23 cellular contexts compared by ENCODE assay signal in genomic region chr10:124977648-124978375, GRCh38. TPM values are rescaled to one million over a fixed set of nuclear protein-coding genes. Genes with fewer than 3 reads are reported as not detected.
A peak's percentile ranks its signal among the peaks of the same experiment; 100 is the strongest.
DNase-seq lines count a peak whose midpoint lies in the region; ATAC-seq, FAIRE-seq and TF ChIP-seq lines count a peak whose summit lies in the region.
"Had no signal": no experiment of that assay in that cellular context is flagged by ENCODE, and none has a peak within 500 bp of the region (broad histone marks: within the 10 kb centered on the region; RNA-seq: fewer than 3 reads in every experiment).

No MANE protein-coding gene starts in this region.

- TF ChIP-seq RAD21 in A549 (conservative IDR thresholded peaks at IDR 0.05 in 1 of 2, IDR thresholded peaks at IDR 0.05 in 1 of 2), result no peak

- H3K4me1 Mint-ChIP-seq in HFFc6 (ENCODE audit: low read depth), result peaks cover 10% of the 10 kb centered on the region
- H3K4me1 Mint-ChIP-seq in naive thymus-derived CD4-positive, alpha-beta T cell, result peaks cover 8 to 35% (median 20%) of the 10 kb centered on the region in 7 donors
- peaks cover 24% of the 10 kb centered on the region for H3K4me1 Mint-ChIP-seq in activated CD8-positive, alpha-beta T cell treated with anti-CD3 and anti-CD28 coated beads for 36 hours (ENCODE audit: low read depth)

- H3K4me3 Mint-ChIP-seq in HFFc6, result no peak overlapping the region
- no peak overlapping the region for H3K4me3 Mint-ChIP-seq in naive thymus-derived CD4-positive, alpha-beta T cell
- no peak overlapping the region for H3K4me3 Mint-ChIP-seq in activated CD8-positive, alpha-beta T cell treated with anti-CD3 and anti-CD28 coated beads for 36 hours
- H3K4me3 Mint-ChIP-seq: activated naive CD4-positive, alpha-beta T cell treated with anti-CD3 and anti-CD28 coated beads, Interleukin-2, amount 50 U/mL, for 24 hours had no signal

- no peaks in the 10 kb centered on the region for H3K9me3 Mint-ChIP-seq in HFFc6
- H3K9me3 Mint-ChIP-seq in naive thymus-derived CD4-positive, alpha-beta T cell, result no peaks in the 10 kb centered on the region
- no peaks in the 10 kb centered on the region for H3K9me3 Mint-ChIP-seq in activated CD8-positive, alpha-beta T cell treated with anti-CD3 and anti-CD28 coated beads for 36 hours
- H3K9me3 Mint-ChIP-seq: activated naive CD4-positive, alpha-beta T cell treated with anti-CD3 and anti-CD28 coated beads, Interleukin-2, amount 50 U/mL, for 24 hours had no signal

- no peaks in the 10 kb centered on the region for H3K9me3 ChIP-seq in A549
- H3K9me3 ChIP-seq in naive thymus-derived CD4-positive, alpha-beta T cell (ENCODE audit: control insufficient read depth in 2 of 3, low read length in 3 of 3), result no peaks in the 10 kb centered on the region

- CTCF ChIA-PET in A549 (lab: Yijun Ruan, JAX), result interaction anchor here (1.1 to 1.2 kb wide), 2 partner anchors 47 to 96 kb away, joined by 3 to 4 read pairs; no protein-coding TSS in a partner anchor
- CTCF ChIA-PET in naive thymus-derived CD4-positive, alpha-beta T cell (lab: Charles Lee), result interaction anchor here (0.6 kb wide), 2 partner anchors 11 to 137 kb away, joined by 3 to 4 read pairs; no protein-coding TSS in a partner anchor
- CTCF ChIA-PET in activated CD8-positive, alpha-beta T cell treated with anti-CD3 and anti-CD28 coated beads for 36 hours (lab: Charles Lee), result interaction anchor here (1.2 to 2.3 kb wide), 2 partner anchors 14 to 15 kb away, joined by 3 to 7 read pairs; no protein-coding TSS in a partner anchor

- H3K27me3 Mint-ChIP-seq in HFFc6 (ENCODE audit: insufficient read depth), result no peaks in the 10 kb centered on the region; the same call in 1 of the 2 replicates
- no peaks in the 10 kb centered on the region for H3K27me3 Mint-ChIP-seq in naive thymus-derived CD4-positive, alpha-beta T cell
- H3K27me3 Mint-ChIP-seq in activated CD8-positive, alpha-beta T cell treated with anti-CD3 and anti-CD28 coated beads for 36 hours, result no peaks in the 10 kb centered on the region
- H3K27me3 Mint-ChIP-seq: activated naive CD4-positive, alpha-beta T cell treated with anti-CD3 and anti-CD28 coated beads, Interleukin-2, amount 50 U/mL, for 24 hours had no signal

- TF ChIP-seq CTCF in A549 (IDR thresholded peaks at IDR 0.05) (no peak), HFFc6 (IDR thresholded peaks at IDR 0.05) (no peak)
- no peak for TF ChIP-seq CTCF in activated CD8-positive, alpha-beta T cell treated with anti-CD3 and anti-CD28 coated beads for 36 hours (IDR thresholded peaks at IDR 0.05)

- H3K27ac Mint-ChIP-seq in HFFc6, result peak overlapping the region; percentile 15; the same call in 1 of the 2 replicates
- H3K27ac Mint-ChIP-seq in naive thymus-derived CD4-positive, alpha-beta T cell, result peak overlapping the region in 6 of 9 donors; percentile 0 to 56 (median 26)
- no peak overlapping the region for H3K27ac Mint-ChIP-seq in activated CD8-positive, alpha-beta T cell treated with anti-CD3 and anti-CD28 coated beads for 36 hours
- H3K27ac Mint-ChIP-seq: activated naive CD4-positive, alpha-beta T cell treated with anti-CD3 and anti-CD28 coated beads, Interleukin-2, amount 50 U/mL, for 24 hours had no signal

- H3K27ac ChIP-seq in A549, result no peak overlapping the region
- H3K27ac ChIP-seq in naive thymus-derived CD4-positive, alpha-beta T cell (ENCODE audit: low read depth, low read length), result no peak overlapping the region
- H3K27ac ChIP-seq: HL-60 had no signal

- TF ChIP-seq EP300 in A549 (IDR thresholded peaks at IDR 0.05), result no peak

- no peak for FAIRE-seq in A549 (lab: Jason Lieb, UNC)
- FAIRE-seq: endometrium, frontal cortex, GM18507, small intestine, urothelium cell line had no signal

- no peak for DNase-seq in A549 (ENCODE audit: low read depth in 1 of 2, low spot score in 1 of 2)
- DNase-seq in HFFc6, result no peak
- DNase-seq in cerebellum (ENCODE audit: low spot score), result peak; percentile 42
- no peak for DNase-seq in naive thymus-derived CD4-positive, alpha-beta T cell
- DNase-seq in NCI-H187 treated with DMSO at 0.1 percent for 48 hours (lab: John Stamatoyannopoulos, UW), result no peak
- DNase-seq in activated CD8-positive, alpha-beta T cell treated with anti-CD3 and anti-CD28 coated beads for 36 hours, result no peak
- DNase-seq: KG1; mesendoderm; NCI-H1105 treated with DMSO at 0.1 percent for 48 hours; NCI-H2171; NK-92 treated with Interleukin-12 subunit alpha and Interleukin-12 subunit beta, amount 100 ng/mL, for 24 hours; small intestine; stimulated activated naive CD4-positive, alpha-beta T cell treated with Interleukin-2 at 50 U/mL for 16 hours; T-helper 2 cell had no signal

- H3K36me3 Mint-ChIP-seq in HFFc6 (ENCODE audit: low read depth), result peaks cover 19% of the 10 kb centered on the region
- peaks cover 10 to 42% (median 28%) of the 10 kb centered on the region in 5 donors for H3K36me3 Mint-ChIP-seq in naive thymus-derived CD4-positive, alpha-beta T cell
- peaks cover 20% of the 10 kb centered on the region for H3K36me3 Mint-ChIP-seq in activated CD8-positive, alpha-beta T cell treated with anti-CD3 and anti-CD28 coated beads for 36 hours (ENCODE audit: low read depth)

- 82% methylated on average over 4 of the region's 4 CpGs for WGBS in A549 (ENCODE audit: missing lambda C conversion rate)

- peaks cover 0 to 35% (median 4%) of the 10 kb centered on the region in 3 experiments for H3K36me3 ChIP-seq in naive thymus-derived CD4-positive, alpha-beta T cell (ENCODE audit: control insufficient read depth in 2 of 3, insufficient read depth in 3 of 3, low read length in 3 of 3)

- H3K27me3 ChIP-seq in naive thymus-derived CD4-positive, alpha-beta T cell (ENCODE audit: control insufficient read depth in 2 of 2, insufficient read depth in 2 of 2, low read length in 2 of 2), result no peaks in the 10 kb centered on the region

- POLR2A ChIA-PET in A549 (lab: Yijun Ruan, JAX), result no interaction called here
- POLR2A ChIA-PET in naive thymus-derived CD4-positive, alpha-beta T cell (lab: Charles Lee), result no interaction called here
- POLR2A ChIA-PET in activated CD8-positive, alpha-beta T cell treated with anti-CD3 and anti-CD28 coated beads for 36 hours (lab: Charles Lee), result no interaction called here

- intact Hi-C loops in naive thymus-derived CD4-positive, alpha-beta T cell (cut with micrococcal nuclease), result no loop called here
- intact Hi-C loops in activated CD8-positive, alpha-beta T cell treated with anti-CD3 and anti-CD28 coated beads for 36 hours (cut with micrococcal nuclease), result no loop called here

- no peak overlapping the region for H3K4me3 ChIP-seq in A549
- H3K4me3 ChIP-seq in naive thymus-derived CD4-positive, alpha-beta T cell (ENCODE audit: low read length), result no peak overlapping the region

- peak; percentile 58 to 67; a peak in 5 of 6 replicates for ATAC-seq in A549
- ATAC-seq in naive thymus-derived CD4-positive, alpha-beta T cell, result no peak
- ATAC-seq in HG03139 (IDR thresholded peaks at IDR 0.05; ENCODE audit: unreplicated experiment), result no peak
- ATAC-seq in HG02884 (IDR thresholded peaks at IDR 0.05; ENCODE audit: unreplicated experiment), result no peak
- no peak for ATAC-seq in activated CD8-positive, alpha-beta T cell treated with anti-CD3 and anti-CD28 coated beads for 36 hours
- ATAC-seq: activated CD4-positive, CD25-positive, alpha-beta regulatory T cell treated with anti-CD3 and anti-CD28 coated beads, Interleukin-2, amount 50 U/mL, for 24 hours had no signal

- no peak for TF ChIP-seq POLR2A in A549 (IDR thresholded peaks at IDR 0.05; ENCODE audit: low read length)

- no peaks in the 10 kb centered on the region for H3K4me1 ChIP-seq in A549
- peaks cover 0 to 23% of the 10 kb centered on the region in 2 donors for H3K4me1 ChIP-seq in naive thymus-derived CD4-positive, alpha-beta T cell (ENCODE audit: control insufficient read depth in 2 of 2, insufficient read depth in 2 of 2, low read length in 2 of 2)

- no peak overlapping the region for H3K4me2 ChIP-seq in A549

TF ChIP-seq in A549, 52 proteins besides CTCF, POLR2A, EP300 and RAD21:
- no peak for TF ChIP-seq GATA3 (IDR thresholded peaks at IDR 0.05; ENCODE audit: borderline replicate concordance)

RNA-seq across cellular contexts. Expression of gene ZRANB1, which starts 35.9 kb away (rescaled TPM):
- polyA plus RNA-seq in A549 (2011; rRNA removed), result 18.4 and 19.5 TPM in 2 replicates
- 4.2 TPM in 2 replicates for polyA plus RNA-seq in A549 (2012; cell fraction: cytosol; rRNA removed)
- 2.0 and 3.3 TPM in 2 replicates for polyA plus RNA-seq in A549 (2012; cell fraction: nucleus; rRNA removed)
- polyA plus RNA-seq in A549 (2017; fragmentation: RNase III; extraction: RNeasy Plus Mini Kit Qiagen cat#74134 plus additional on column Dnase treatment), result 7.2 to 8.0 TPM (median 7.9 TPM) in 3 replicates
- 16.3 and 18.0 TPM in 2 replicates for polyA minus RNA-seq in A549 (2011; rRNA and poly(A)+ RNA removed)
- 10 to 100 TPM; 11.8 to 13.6 (median 12.6) TPM for total RNA-seq in HFFc6 (2021; fragmentation: NEBNext Ultra II Directional; extraction: Animal tissue kit (Norgen Biotek cat#: 25700))
- total RNA-seq in cerebellum, result 45.7 TPM
- total RNA-seq in naive thymus-derived CD4-positive, alpha-beta T cell, result 10 to 100 TPM; 16.0 to 26.4 (median 22.5) TPM
- 10 to 100 TPM in 1 of 2 donors, 1 to 10 TPM in 1; 7.3 to 10.5 TPM for polyA plus RNA-seq in naive thymus-derived CD4-positive, alpha-beta T cell
- 10 to 100 TPM in 1 of 2 experiments, 1 to 10 TPM in 1; 9.5 to 10.1 TPM for total RNA-seq in activated CD8-positive, alpha-beta T cell treated with anti-CD3 and anti-CD28 coated beads for 36 hours

Comparison
In these comparisons a context has a peak if more than half of its experiments do, and no peak if none do; other contexts are left out.
1. ATAC-seq: peak in A549 (2 of 2); none in naive thymus-derived CD4-positive, alpha-beta T cell (single experiment), HG03139 (single experiment), HG02884 (single experiment) and activated CD8-positive, alpha-beta T cell treated with anti-CD3 and anti-CD28 coated beads for 36 hours (single experiment).